In genomic region chr11:103987631-103988594, GRCh38 we compare ENCODE assay signal across 21 cellular contexts. TPM values are rescaled to one million over a fixed set of nuclear protein-coding genes. Genes with fewer than 3 reads are reported as not detected.
DNase-seq lines count a peak whose midpoint lies in the region; ATAC-seq, FAIRE-seq and TF ChIP-seq lines count a peak whose summit lies in the region.
"Had no signal": no experiment of that assay in that cellular context is flagged by ENCODE, and none has a peak within 500 bp of the region (broad histone marks: within the 10 kb centered on the region; RNA-seq: fewer than 3 reads in every experiment).

No MANE protein-coding gene starts in this region.

- no peaks in the 10 kb centered on the region for H3K36me3 ChIP-seq in bronchial epithelial cell (ENCODE audit: control insufficient read depth, insufficient read depth, low read length)
- H3K36me3 ChIP-seq in neural progenitor cell, result no peaks in the 10 kb centered on the region
- H3K36me3 ChIP-seq: WERI-Rb-1 had no signal

- no peaks in the 10 kb centered on the region for H3K9me3 ChIP-seq in neural progenitor cell (ENCODE audit: low read depth)

- no peak overlapping the region for H2AFZ ChIP-seq in neural progenitor cell (replicated peaks)
- H2AFZ ChIP-seq: PC-9 had no signal

- peaks cover 1% of the 10 kb centered on the region for H3K36me3 Mint-ChIP-seq in neural progenitor cell
- H3K36me3 Mint-ChIP-seq: CD8-positive, alpha-beta memory T cell had no signal

- no peak overlapping the region for H3K9ac ChIP-seq in neural progenitor cell

- H3K4me1 ChIP-seq in neural progenitor cell, result peaks cover 11% of the 10 kb centered on the region

- H3K4me3 ChIP-seq in bronchial epithelial cell (ENCODE audit: low read depth, low read length), result no peak overlapping the region
- H3K4me3 ChIP-seq in neural progenitor cell, result no peak overlapping the region
- H3K4me3 ChIP-seq: PC-9 had no signal

- H3F3A ChIP-seq in neural progenitor cell (ENCODE audit: low read depth), result peaks cover 5% of the 10 kb centered on the region

- H3K9me3 Mint-ChIP-seq in neural progenitor cell, result peaks cover 4% of the 10 kb centered on the region
- H3K9me3 Mint-ChIP-seq: natural killer cell had no signal

- H3K4me3 Mint-ChIP-seq in neural progenitor cell, result no peak overlapping the region
- H3K4me3 Mint-ChIP-seq: brain; CD8-positive, alpha-beta memory T cell; natural killer cell had no signal

- H3K4me2 ChIP-seq in neural progenitor cell, result peak overlapping the region; percentile 42
- H3K4me2 ChIP-seq: PC-9 had no signal

- DNase-seq in NCI-H345 (lab: John Stamatoyannopoulos, UW) (peak; percentile 26), NCI-H345 treated with DMSO at 0.1 percent for 48 hours (lab: John Stamatoyannopoulos, UW; ENCODE audit: unreplicated experiment) (no peak), NCI-H69 (lab: John Stamatoyannopoulos, UW) (peak; percentile 70), bronchial epithelial cell (ENCODE audit: low read depth) (peak; percentile 30), neural progenitor cell (ENCODE audit: low spot score) (peak; percentile 54), NCI-H82 treated with DMSO at 0.1 percent for 48 hours (lab: John Stamatoyannopoulos, UW; ENCODE audit: unreplicated experiment) (no peak)
- no peak for DNase-seq in stimulated activated CD4-positive, alpha-beta T cell treated with anti-CD3 and anti-CD28 coated beads, Interleukin-12 subunit alpha, Interleukin-12 subunit beta, amount 100 ng/mL, for 4 hours
- DNase-seq: activated naive CD4-positive, alpha-beta T cell treated with Interleukin-2 at 50 U/mL for 16 hours; CD8-positive, alpha-beta memory T cell; foreskin melanocyte; GF-D8; natural killer cell; NCI-H2171; right cardiac atrium; stimulated activated CD8-positive, alpha-beta memory T cell treated with anti-CD3 and anti-CD28 coated beads, Interleukin-4, amount 100 ng/mL, for 48 hours; WERI-Rb-1 had no signal

- TF ChIP-seq CTCF in bronchial epithelial cell (IDR thresholded peaks at IDR 0.05; ENCODE audit: insufficient read depth, low read length, severe bottlenecking), result no peak
- TF ChIP-seq CTCF in neural progenitor cell (IDR thresholded peaks at IDR 0.05), result no peak

- peaks cover 10% of the 10 kb centered on the region for H3K27me3 Mint-ChIP-seq in neural progenitor cell (ENCODE audit: insufficient read depth, low read depth)

- no peaks in the 10 kb centered on the region for H3K27me3 ChIP-seq in bronchial epithelial cell (ENCODE audit: control insufficient read depth, insufficient read depth, low read length)
- H3K27me3 ChIP-seq in neural progenitor cell, result no peaks in the 10 kb centered on the region

- no peak overlapping the region for H3K27ac Mint-ChIP-seq in neural progenitor cell
- H3K27ac Mint-ChIP-seq: CD8-positive, alpha-beta memory T cell had no signal

- peaks cover 8% of the 10 kb centered on the region for H3K4me1 Mint-ChIP-seq in neural progenitor cell
- H3K4me1 Mint-ChIP-seq: CD8-positive, alpha-beta memory T cell had no signal

- FAIRE-seq in bronchial epithelial cell (lab: Jason Lieb, UNC), result no peak
- FAIRE-seq: HTR-8/SVneo had no signal

- H3K79me2 ChIP-seq in neural progenitor cell (ENCODE audit: low read depth), result no peaks in the 10 kb centered on the region

- no peak overlapping the region for H3K27ac ChIP-seq in neural progenitor cell
- H3K27ac ChIP-seq: PC-9, WERI-Rb-1 had no signal

- H4K20me1 ChIP-seq in neural progenitor cell (ENCODE audit: low read depth), result no peaks in the 10 kb centered on the region

- ATAC-seq in GM21390 (IDR thresholded peaks at IDR 0.05; ENCODE audit: unreplicated experiment), result no peak
- ATAC-seq: natural killer cell, right cardiac atrium had no signal

RNA-seq across cellular contexts. Expression of gene DDI1, which starts 48.5 kb away (rescaled TPM):
- total RNA-seq in bronchial epithelial cell (not detected in 2 replicates), neural progenitor cell (ENCODE audit: low replicate concordance) (not detected in 2 replicates)
- total RNA-seq: CD8-positive, alpha-beta memory T cell; lung microvascular endothelial cell; natural killer cell; PC-9; right cardiac atrium had no signal

Comparison
In these comparisons a context has a peak if more than half of its experiments do, and no peak if none do; other contexts are left out.
1. DNase-seq: peak in NCI-H345 (single experiment), NCI-H69 (single experiment), bronchial epithelial cell (single experiment) and neural progenitor cell (single experiment); none in NCI-H345 treated with DMSO at 0.1 percent for 48 hours (single experiment), NCI-H82 treated with DMSO at 0.1 percent for 48 hours (single experiment) and stimulated activated CD4-positive, alpha-beta T cell treated with anti-CD3 and anti-CD28 coated beads, Interleukin-12 subunit alpha, Interleukin-12 subunit beta, amount 100 ng/mL, for 4 hours (single experiment).